Comparison of ENCODE assay signal across 1 cellular context in the genomic region with DNA sequence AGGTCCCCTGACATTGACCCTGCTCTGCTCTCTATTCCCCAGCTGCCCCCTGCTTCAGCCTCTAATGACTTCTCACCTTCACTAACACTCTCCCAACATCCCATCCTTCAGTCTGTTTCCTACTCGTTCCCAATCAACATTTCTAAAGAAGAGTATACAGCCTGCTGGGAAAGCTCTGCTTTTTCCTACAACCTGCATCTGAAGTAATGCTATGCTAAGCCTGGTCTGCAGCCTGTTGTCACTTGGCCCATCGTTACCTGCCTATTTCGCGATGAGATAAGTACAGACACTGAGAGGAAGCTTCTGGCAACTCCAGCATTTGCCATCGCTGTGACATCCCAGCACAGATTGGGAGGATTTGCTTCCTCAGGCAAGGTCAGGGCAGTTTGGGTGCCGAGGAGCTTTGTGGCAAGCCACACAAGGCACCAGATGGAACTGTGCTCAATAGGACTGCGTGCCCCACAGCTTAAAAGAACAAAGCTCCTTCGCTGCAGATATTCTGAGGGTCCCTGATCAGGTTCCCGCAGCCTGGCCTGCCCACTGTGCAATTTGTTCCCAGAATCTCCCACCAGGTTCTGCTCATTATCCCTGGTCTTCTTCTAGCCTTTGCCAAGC.
TF ChIP-seq lines count a peak whose summit lies in the region.

No MANE protein-coding gene starts in this region.

TF ChIP-seq in Ishikawa, 13 proteins besides CTCF, POLR2A, EP300 and RAD21 (continued from another document):
- TF ChIP-seq, protein P1, sequence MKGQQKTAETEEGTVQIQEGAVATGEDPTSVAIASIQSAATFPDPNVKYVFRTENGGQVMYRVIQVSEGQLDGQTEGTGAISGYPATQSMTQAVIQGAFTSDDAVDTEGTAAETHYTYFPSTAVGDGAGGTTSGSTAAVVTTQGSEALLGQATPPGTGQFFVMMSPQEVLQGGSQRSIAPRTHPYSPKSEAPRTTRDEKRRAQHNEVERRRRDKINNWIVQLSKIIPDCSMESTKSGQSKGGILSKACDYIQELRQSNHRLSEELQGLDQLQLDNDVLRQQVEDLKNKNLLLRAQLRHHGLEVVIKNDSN (IDR thresholded peaks at IDR 0.05) = no peak
- TF ChIP-seq YY1 (IDR thresholded peaks at IDR 0.05; ENCODE audit: low read depth) (no peak), FOXM1 (IDR thresholded peaks at IDR 0.05; ENCODE audit: borderline replicate concordance, low read depth) (no peak), TEAD4 (IDR thresholded peaks at IDR 0.05) (no peak)
TF ChIP-seq in Ishikawa: peak in this region for 1.
